10 cellular contexts compared by ENCODE assay signal in the genomic region with DNA sequence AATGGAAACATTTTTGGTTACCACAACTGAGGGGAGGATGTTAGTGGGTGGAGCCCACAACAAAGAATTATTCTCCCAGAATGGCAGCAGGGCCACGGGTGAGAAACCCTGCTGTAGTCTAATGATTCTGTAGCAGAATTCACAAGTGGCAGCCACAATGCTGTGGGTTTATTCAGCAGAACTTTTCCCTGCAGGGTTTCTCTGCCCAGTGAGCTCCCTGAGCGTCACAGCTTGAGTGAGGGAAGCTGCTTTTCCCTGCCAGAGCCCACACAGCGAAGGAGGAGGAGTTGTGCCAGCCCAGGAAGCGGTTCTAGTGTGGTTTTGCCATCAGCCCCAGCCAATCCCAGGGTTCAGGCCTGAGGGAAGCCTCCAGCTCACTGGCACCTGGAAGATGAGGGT. TPM values are rescaled to one million over a fixed set of nuclear protein-coding genes. Genes with fewer than 3 reads are reported as not detected.
A peak's percentile ranks its signal among the peaks of the same experiment; 100 is the strongest.
DNase-seq lines count a peak whose midpoint lies in the region; ATAC-seq and TF ChIP-seq lines count a peak whose summit lies in the region.
"Had no signal": no experiment of that assay in that cellular context is flagged by ENCODE, and none has a peak within 500 bp of the region (broad histone marks: within the 10 kb centered on the region; RNA-seq: fewer than 3 reads in every experiment).

No MANE protein-coding gene starts in this region.

- H3K27me3 Mint-ChIP-seq in effector memory CD8-positive, alpha-beta T cell: peaks cover 30 to 53% of the 10 kb centered on the region in 2 donors
- peaks cover 33% of the 10 kb centered on the region for H3K27me3 Mint-ChIP-seq in osteocyte (ENCODE audit: unreplicated experiment)

- H3K4me3 ChIP-seq in MG63 (no peak overlapping the region), H7 (ENCODE audit: insufficient read depth, low read depth, low read length) (no peak overlapping the region)

- H3K27me3 ChIP-seq in MG63 (peaks cover 10% of the 10 kb centered on the region), H7 (ENCODE audit: control insufficient read depth, insufficient read depth, low read length) (peaks cover 19% of the 10 kb centered on the region)

- H3K36me3 Mint-ChIP-seq in effector memory CD8-positive, alpha-beta T cell (ENCODE audit: insufficient read depth): no peaks in the 10 kb centered on the region
- H3K36me3 Mint-ChIP-seq in osteocyte (ENCODE audit: unreplicated experiment): no peaks in the 10 kb centered on the region
- H3K36me3 Mint-ChIP-seq: activated naive CD4-positive, alpha-beta T cell treated with anti-CD3 and anti-CD28 coated beads, Interleukin-2, amount 50 U/mL, for 24 hours had no signal

- H3K9me3 ChIP-seq in MG63: no peaks in the 10 kb centered on the region

- peak; percentile 57 for ATAC-seq in GM18907 (IDR thresholded peaks at IDR 0.05; ENCODE audit: unreplicated experiment)
- ATAC-seq in effector memory CD8-positive, alpha-beta T cell (replicated peaks): peak; percentile 75
- no peak for ATAC-seq in left colon

- H3K9me3 Mint-ChIP-seq in effector memory CD8-positive, alpha-beta T cell: no peaks in the 10 kb centered on the region
- H3K9me3 Mint-ChIP-seq in osteocyte (ENCODE audit: unreplicated experiment): no peaks in the 10 kb centered on the region
- H3K9me3 Mint-ChIP-seq: activated naive CD4-positive, alpha-beta T cell treated with anti-CD3 and anti-CD28 coated beads, Interleukin-2, amount 50 U/mL, for 24 hours had no signal

- no peak for TF ChIP-seq CTCF in osteocyte (IDR thresholded peaks at IDR 0.05)

- intact Hi-C loops in left colon (cut with DNase I, micrococcal nuclease): no loop called here

- H3K36me3 ChIP-seq in MG63 (no peaks in the 10 kb centered on the region), H7 (replicated peaks; ENCODE audit: control insufficient read depth, insufficient read depth, low read length) (no peaks in the 10 kb centered on the region)

- peak; percentile 50 for DNase-seq in AG08395 (ENCODE audit: low spot score)
- DNase-seq in MG63: peak; percentile 63
- peak; percentile 21 to 40 (median 32) for DNase-seq in effector memory CD8-positive, alpha-beta T cell
- no peak for DNase-seq in osteocyte (ENCODE audit: extremely low spot score, unreplicated experiment)
- DNase-seq in NOMO-1 (lab: John Stamatoyannopoulos, UW; ENCODE audit: unreplicated experiment in 2 of 2): no peak
- DNase-seq in left colon: no peak
- no peak for DNase-seq in H7
- DNase-seq: NCI-H1417 treated with DMSO at 0.1 percent for 48 hours had no signal

- H3K4me3 Mint-ChIP-seq in effector memory CD8-positive, alpha-beta T cell: peak overlapping the region; percentile 32 to 53
- H3K4me3 Mint-ChIP-seq in osteocyte (ENCODE audit: unreplicated experiment): no peak overlapping the region

- H3K27ac Mint-ChIP-seq in effector memory CD8-positive, alpha-beta T cell: peak overlapping the region in 1 of 2 donors; percentile 29
- no peak overlapping the region for H3K27ac Mint-ChIP-seq in osteocyte (ENCODE audit: unreplicated experiment)

- peaks cover 31 to 35% of the 10 kb centered on the region in 2 donors for H3K4me1 Mint-ChIP-seq in effector memory CD8-positive, alpha-beta T cell (ENCODE audit: low read depth in 2 of 2)
- peaks cover 9% of the 10 kb centered on the region for H3K4me1 Mint-ChIP-seq in osteocyte (ENCODE audit: unreplicated experiment)

RNA-seq across cellular contexts. Expression of a gene that starts 4.4 kb away (rescaled TPM):
- not detected in 2 replicates for total RNA-seq in MG63 (2014; rRNA removed; shearing (Covaris generic); ENCODE audit: low replicate concordance)
- total RNA-seq in osteocyte (not detected in 2 replicates), left colon (under 1 TPM in 1 of 2 donors, not detected in 1; 0.64 TPM)
- total RNA-seq in H7 (2014; rRNA removed; shearing (Covaris generic)): 0.04 and 0.62 TPM in 2 replicates

Comparison
In these comparisons a context has a peak if more than half of its experiments do, and no peak if none do; other contexts are left out.
1. DNase-seq: peak in AG08395 (single experiment), MG63 (single experiment) and effector memory CD8-positive, alpha-beta T cell (3 of 3); none in osteocyte (single experiment), NOMO-1 (0 of 2), left colon (0 of 2) and H7 (single experiment).